ENCODE assay signal across 24 cellular contexts in the genomic region with DNA sequence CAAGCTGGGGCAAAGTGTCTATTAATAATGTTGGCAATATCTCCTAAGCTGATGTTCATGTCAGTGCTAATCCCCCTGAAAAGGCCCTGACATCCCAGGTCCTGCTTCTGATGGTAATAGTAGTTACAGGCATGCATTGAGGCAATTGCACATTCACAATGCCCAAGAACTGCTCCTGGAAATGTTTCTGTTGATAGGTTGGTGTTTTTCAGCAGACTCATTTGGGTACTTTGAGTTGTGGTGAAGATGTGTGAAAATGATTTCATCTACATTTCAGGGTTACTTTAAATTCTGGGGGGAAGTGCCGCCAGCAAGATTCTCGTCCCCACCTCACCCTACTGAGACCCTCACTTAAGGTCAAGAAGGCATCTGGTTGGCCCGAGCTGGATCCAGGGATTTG.
"Had no signal": no experiment of that assay in that cellular context is flagged by ENCODE, and none has a peak within 500 bp of the region (broad histone marks: within the 10 kb centered on the region; RNA-seq: fewer than 3 reads in every experiment).

No MANE protein-coding gene starts in this region.

- H3K36me3 ChIP-seq: esophagus squamous epithelium, lower lobe of right lung, neural progenitor cell, prostate gland, right atrium auricular region, suprapubic skin, transverse colon had no signal

- H3K4me1 Mint-ChIP-seq: immature natural killer cell had no signal

- H3K36me3 Mint-ChIP-seq: immature natural killer cell, neural progenitor cell had no signal

- H3K4me1 ChIP-seq: parathyroid adenoma, prostate gland, transverse colon had no signal

- H3K4me3 ChIP-seq: esophagus squamous epithelium, lower lobe of right lung, neural progenitor cell, prostate gland, right atrium auricular region, smooth muscle cell, suprapubic skin, transverse colon had no signal

- H3K27me3 ChIP-seq: esophagus squamous epithelium, neural progenitor cell, right atrium auricular region, suprapubic skin, transverse colon had no signal

- H3K4me3 Mint-ChIP-seq: effector memory CD8-positive, alpha-beta T cell; immature natural killer cell; nephron; neural progenitor cell had no signal

- H3K9me3 Mint-ChIP-seq: effector memory CD8-positive, alpha-beta T cell; immature natural killer cell had no signal

- H3K27ac ChIP-seq: lower lobe of right lung, neural progenitor cell, parathyroid adenoma, prostate gland, right atrium auricular region, suprapubic skin, transverse colon had no signal

- H3K9me3 ChIP-seq: esophagus squamous epithelium, lower lobe of right lung, prostate gland, right atrium auricular region, suprapubic skin, transverse colon had no signal

- DNase-seq: cerebellar nuclear complex; cortex of kidney; effector memory CD8-positive, alpha-beta T cell; erythroblast; esophagus squamous epithelium; foreskin melanocyte; hypothalamus; immature natural killer cell; islet precursor cell; left ventricle myocardium superior; lower lobe of right lung; stimulated activated CD4-positive, alpha-beta T cell treated with anti-CD3 and anti-CD28 coated beads, Interleukin-12 subunit alpha, Interleukin-12 subunit beta, amount 100 ng/mL, for 4 hours; stimulated activated CD4-positive, alpha-beta T cell treated with anti-CD3 and anti-CD28 coated beads, Interleukin-1b, Interleukin-23, amount 100 ng/mL, for 48 hours; stimulated activated CD4-positive, alpha-beta T cell treated with anti-CD3 and anti-CD28 coated beads, Interleukin-4, amount 100 ng/mL, for 1 hour; stimulated activated CD8-positive, alpha-beta memory T cell treated with anti-CD3 and anti-CD28 coated beads, Interleukin-4, amount 100 ng/mL, for 48 hours; stimulated activated naive CD4-positive, alpha-beta T cell treated with Interleukin-2 at 50 U/mL for 16 hours; transverse colon had no signal

- H3K27ac Mint-ChIP-seq: effector memory CD8-positive, alpha-beta T cell; immature natural killer cell; nephron; neural progenitor cell had no signal

- ATAC-seq: effector memory CD8-positive, alpha-beta T cell; left ventricle myocardium superior; lower lobe of right lung had no signal
